In the genomic region with DNA sequence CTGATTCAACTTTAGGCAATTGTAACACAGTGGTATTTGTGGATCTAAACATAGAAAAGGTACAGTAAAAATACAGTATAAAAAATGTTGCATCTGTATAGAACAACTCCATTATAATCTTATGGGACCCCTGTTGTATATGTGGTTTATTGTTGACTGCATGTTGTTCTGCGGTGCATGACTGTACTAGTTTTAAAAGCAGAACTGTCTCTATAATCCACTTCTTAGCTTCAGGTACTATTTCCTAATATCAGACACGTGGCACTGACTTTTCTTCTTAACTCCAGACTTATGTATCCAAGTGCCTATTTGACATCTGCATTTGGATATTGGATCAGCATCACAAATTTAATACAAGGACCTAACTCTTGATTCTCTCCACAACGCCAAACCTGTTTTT, we compare ENCODE assay signal across 18 cellular contexts. TPM values are rescaled to one million over a fixed set of nuclear protein-coding genes. Genes with fewer than 3 reads are reported as not detected.
DNase-seq lines count a peak whose midpoint lies in the region; ATAC-seq and TF ChIP-seq lines count a peak whose summit lies in the region.
"Had no signal": no experiment of that assay in that cellular context is flagged by ENCODE, and none has a peak within 500 bp of the region (broad histone marks: within the 10 kb centered on the region; RNA-seq: fewer than 3 reads in every experiment).

No MANE protein-coding gene starts in this region.

- H3K27me3 Mint-ChIP-seq in activated naive CD4-positive, alpha-beta T cell treated with anti-CD3 and anti-CD28 coated beads for 36 hours (ENCODE audit: low read depth), result no peaks in the 10 kb centered on the region
- H3K27me3 Mint-ChIP-seq in GM23338 (ENCODE audit: insufficient read depth, low read depth, poor library complexity), result peaks cover 8% of the 10 kb centered on the region

- DNase-seq in activated naive CD4-positive, alpha-beta T cell treated with anti-CD3 and anti-CD28 coated beads for 36 hours, result no peak
- DNase-seq in activated naive CD4-positive, alpha-beta T cell (lab: John Stamatoyannopoulos, UW), result no peak
- DNase-seq in GM23338 (ENCODE audit: low spot score) (no peak), amniotic epithelial cell (ENCODE audit: low read depth) (peak; percentile 56), smooth muscle cell (lab: John Stamatoyannopoulos, UW; ENCODE audit: unreplicated experiment) (no peak), putamen (ENCODE audit: low spot score) (no peak), WERI-Rb-1 (no peak), NCI-H345 (lab: John Stamatoyannopoulos, UW) (no peak)
- DNase-seq: amygdala, hippocampal formation, MM.1S, NCI-H187, occipital lobe, right lobe of liver had no signal

- H2AFZ ChIP-seq in GM23338 (no peak overlapping the region), smooth muscle cell (ENCODE audit: low read depth) (no peak overlapping the region)

- peaks cover 50% of the 10 kb centered on the region for H3K4me1 ChIP-seq in GM23338 (ENCODE audit: insufficient read depth)
- H3K4me1 ChIP-seq in smooth muscle cell (ENCODE audit: low read depth), result peaks cover 43% of the 10 kb centered on the region

- no peaks in the 10 kb centered on the region for H3K9me3 Mint-ChIP-seq in activated naive CD4-positive, alpha-beta T cell treated with anti-CD3 and anti-CD28 coated beads for 36 hours
- no peaks in the 10 kb centered on the region for H3K9me3 Mint-ChIP-seq in GM23338
- H3K9me3 Mint-ChIP-seq: T-helper 1 cell treated with Interleukin-12 subunit alpha and Interleukin-12 subunit beta and Interleukin-4 antibody, amounts not matched to agents 30 μg/mL and 1 μg/mL, for 36 hours had no signal

- intact Hi-C loops in activated naive CD4-positive, alpha-beta T cell treated with anti-CD3 and anti-CD28 coated beads for 36 hours (cut with micrococcal nuclease), result no loop called here

- no peak overlapping the region for H3K4me2 ChIP-seq in GM23338
- no peak overlapping the region for H3K4me2 ChIP-seq in smooth muscle cell

- H3K36me3 ChIP-seq in GM23338 (ENCODE audit: insufficient read depth), result no peaks in the 10 kb centered on the region
- H3K36me3 ChIP-seq in smooth muscle cell (ENCODE audit: low read depth), result no peaks in the 10 kb centered on the region
- H3K36me3 ChIP-seq in WERI-Rb-1, result no peaks in the 10 kb centered on the region
- H3K36me3 ChIP-seq: right lobe of liver, vagina had no signal

- TF ChIP-seq CTCF in GM23338 (conservative IDR thresholded peaks at IDR 0.05; ENCODE audit: low read depth in 2 of 2), result no peak
- no peak for TF ChIP-seq CTCF in smooth muscle cell (IDR thresholded peaks at IDR 0.05; ENCODE audit: borderline replicate concordance, insufficient read depth, poor library complexity, severe bottlenecking)
- no peak for TF ChIP-seq CTCF in WERI-Rb-1 (IDR thresholded peaks at IDR 0.05; ENCODE audit: low read depth, low read length)

- ATAC-seq in GM23338, result no peak
- ATAC-seq: activated CD4-positive, CD25-positive, alpha-beta regulatory T cell treated with anti-CD3 and anti-CD28 coated beads, Interleukin-2, amount 50 U/mL, for 24 hours; Right ventricle myocardium inferior had no signal

- H3K79me2 ChIP-seq in GM23338 (replicated peaks; ENCODE audit: insufficient read depth) (peaks cover 3% of the 10 kb centered on the region; the same call in 1 of the 2 replicates), smooth muscle cell (ENCODE audit: low read depth) (peaks cover 89% of the 10 kb centered on the region)

- 91% methylated on average over 3 of the region's 3 CpGs for WGBS in smooth muscle cell (ENCODE audit: low lambda C conversion rate)

- H3K4me3 Mint-ChIP-seq in activated naive CD4-positive, alpha-beta T cell treated with anti-CD3 and anti-CD28 coated beads for 36 hours, result no peak overlapping the region
- no peak overlapping the region for H3K4me3 Mint-ChIP-seq in GM23338
- H3K4me3 Mint-ChIP-seq: T-helper 1 cell treated with Interleukin-12 subunit alpha and Interleukin-12 subunit beta and Interleukin-4 antibody, amounts not matched to agents 30 μg/mL and 1 μg/mL, for 36 hours had no signal

- CTCF ChIA-PET in activated naive CD4-positive, alpha-beta T cell treated with anti-CD3 and anti-CD28 coated beads for 36 hours (lab: Charles Lee), result interaction anchor here (0.5 to 0.8 kb wide), 2 partner anchors 13 to 23 kb away, joined by 3 read pairs; no protein-coding TSS in a partner anchor

- H3K4me3 ChIP-seq in GM23338, result no peak overlapping the region
- no peak overlapping the region for H3K4me3 ChIP-seq in smooth muscle cell
- no peak overlapping the region for H3K4me3 ChIP-seq in WERI-Rb-1 (ENCODE audit: low read depth, low read length)
- H3K4me3 ChIP-seq: right lobe of liver, vagina had no signal

- peaks cover 6% of the 10 kb centered on the region for H3K36me3 Mint-ChIP-seq in activated naive CD4-positive, alpha-beta T cell treated with anti-CD3 and anti-CD28 coated beads for 36 hours (ENCODE audit: low read depth)
- H3K36me3 Mint-ChIP-seq in GM23338 (ENCODE audit: low read depth), result no peaks in the 10 kb centered on the region

- H3K27ac Mint-ChIP-seq in activated naive CD4-positive, alpha-beta T cell treated with anti-CD3 and anti-CD28 coated beads for 36 hours, result peak overlapping the region; percentile 88
- no peak overlapping the region for H3K27ac Mint-ChIP-seq in GM23338

- H3K9me2 ChIP-seq in GM23338 (ENCODE audit: insufficient read depth), result no peaks in the 10 kb centered on the region

- 0 out of 2 replicates have a peak overlapping the region, but pooled peaks have one; percentile 24 for H3K27ac ChIP-seq in GM23338 (ENCODE audit: low read depth)
- H3K27ac ChIP-seq in smooth muscle cell (ENCODE audit: low read depth), result peak overlapping the region; percentile 93
- H3K27ac ChIP-seq in WERI-Rb-1, result no peak overlapping the region
- H3K27ac ChIP-seq: right lobe of liver, vagina had no signal

- no peaks in the 10 kb centered on the region for H4K20me1 ChIP-seq in GM23338 (replicated peaks; ENCODE audit: insufficient read depth)
- H4K20me1 ChIP-seq in smooth muscle cell (ENCODE audit: low read depth), result no peaks in the 10 kb centered on the region

- no peaks in the 10 kb centered on the region for H3K27me3 ChIP-seq in GM23338 (ENCODE audit: insufficient read depth)
- H3K27me3 ChIP-seq in smooth muscle cell (ENCODE audit: low read depth), result no peaks in the 10 kb centered on the region
- H3K27me3 ChIP-seq in WERI-Rb-1 (ENCODE audit: insufficient read depth, low read depth, severe bottlenecking), result no peaks in the 10 kb centered on the region
- H3K27me3 ChIP-seq: right lobe of liver, vagina had no signal

- H3K9ac ChIP-seq in smooth muscle cell (ENCODE audit: low read depth), result no peak overlapping the region

- H3F3A ChIP-seq in GM23338 (replicated peaks; ENCODE audit: low read depth) (no peaks in the 10 kb centered on the region), smooth muscle cell (ENCODE audit: low read depth) (peaks cover 25% of the 10 kb centered on the region)

- peaks cover 92% of the 10 kb centered on the region for H3K4me1 Mint-ChIP-seq in activated naive CD4-positive, alpha-beta T cell treated with anti-CD3 and anti-CD28 coated beads for 36 hours (ENCODE audit: low read depth)
- peaks cover 46% of the 10 kb centered on the region for H3K4me1 Mint-ChIP-seq in GM23338

- no peaks in the 10 kb centered on the region for H3K9me3 ChIP-seq in smooth muscle cell (replicated peaks; ENCODE audit: low read depth)
- H3K9me3 ChIP-seq in WERI-Rb-1 (ENCODE audit: severe bottlenecking), result no peaks in the 10 kb centered on the region
- H3K9me3 ChIP-seq: right lobe of liver, vagina had no signal

TF ChIP-seq in GM23338, 12 proteins besides CTCF, POLR2A, EP300 and RAD21 (continues in another document):
- TF ChIP-seq JUNB (IDR thresholded peaks at IDR 0.05; ENCODE audit: unreplicated experiment) (no peak), ZNF331 (CRISPR knock-in tag; IDR thresholded peaks at IDR 0.05; ENCODE audit: low read depth) (no peak), NANOG (IDR thresholded peaks at IDR 0.05; ENCODE audit: borderline replicate concordance) (no peak), EZH2 (IDR thresholded peaks at IDR 0.05; ENCODE audit: low read depth, unreplicated experiment) (no peak)

RNA-seq across cellular contexts. Expression of a gene that starts 41.1 kb away (rescaled TPM):
- 10 to 100 TPM; 77.8 to 80.7 TPM for total RNA-seq in activated naive CD4-positive, alpha-beta T cell treated with anti-CD3 and anti-CD28 coated beads for 36 hours
- total RNA-seq in GM23338 (2014; rRNA removed; shearing (Covaris generic)), result 23.7 and 37.5 TPM in 2 replicates
- polyA plus RNA-seq in GM23338 (2016; fragmentation: Nextera tagmentation; extraction: Ambion mirVana) (8.0 and 8.8 TPM in 2 replicates), smooth muscle cell (139 and 140 TPM in 2 replicates)
- 48.0 and 87.6 TPM in 2 replicates for total RNA-seq in smooth muscle cell

RNA-seq across cellular contexts. Expression of a gene that starts 59.0 kb away (rescaled TPM):
- total RNA-seq in activated naive CD4-positive, alpha-beta T cell treated with anti-CD3 and anti-CD28 coated beads for 36 hours, result 100 to 1,000 TPM; 319 to 321 TPM
- total RNA-seq in GM23338 (2014; rRNA removed; shearing (Covaris generic)), result 173 and 180 TPM in 2 replicates
- polyA plus RNA-seq in GM23338 (2016; fragmentation: Nextera tagmentation; extraction: Ambion mirVana) (173 and 191 TPM in 2 replicates), smooth muscle cell (182 and 203 TPM in 2 replicates)
- total RNA-seq in smooth muscle cell, result 104 and 125 TPM in 2 replicates
